Comparison of ENCODE assay signal across 25 cellular contexts in genomic region chr3:123141276-123141675, GRCh38.
DNase-seq lines count a peak whose midpoint lies in the region; ATAC-seq, FAIRE-seq and TF ChIP-seq lines count a peak whose summit lies in the region.
"Had no signal": no experiment of that assay in that cellular context is flagged by ENCODE, and none has a peak within 500 bp of the region (broad histone marks: within the 10 kb centered on the region; RNA-seq: fewer than 3 reads in every experiment).

No MANE protein-coding gene starts in this region.

- H4K8ac ChIP-seq in H1 (ENCODE audit: extremely low read depth, insufficient read depth, low read length) = 0 out of 2 replicates have a peak overlapping the region, but pooled peaks have one; percentile 15

- H3K36me3 Mint-ChIP-seq in activated CD4-positive, alpha-beta T cell treated with anti-CD3 and anti-CD28 coated beads, Interleukin-2, amount 10 ng/mL, durations not matched to agents 7 days and 5 days (ENCODE audit: low read depth) = peaks cover 5% of the 10 kb centered on the region
- H3K36me3 Mint-ChIP-seq in stimulated activated naive B cell treated with anti-CD40 and anti-IgM and Interleukin-4, amounts not matched to agents 10 μg/mL and 1 μg/mL and 100 μg/mL, for 72 hours = peaks cover 43 to 63% of the 10 kb centered on the region in 2 donors
- peaks cover 16% of the 10 kb centered on the region for H3K36me3 Mint-ChIP-seq in T-cell

- no peak for DNase-seq in activated CD4-positive, alpha-beta T cell treated with anti-CD3 and anti-CD28 coated beads, Interleukin-2, amount 10 ng/mL, durations not matched to agents 7 days and 5 days
- no peak for DNase-seq in activated CD4-positive, alpha-beta T cell treated with anti-CD3 and anti-CD28 coated beads, Interleukin-2, amount 50 U/mL, for 48 hours
- DNase-seq in H1 (ENCODE audit: low read depth in 1 of 2, low spot score in 2 of 2) (no peak), AML-193 (lab: John Stamatoyannopoulos, UW) (no peak), T-cell (no peak), NCI-H2196 treated with DMSO at 0.1 percent for 48 hours (lab: John Stamatoyannopoulos, UW; ENCODE audit: unreplicated experiment) (no peak)
- no peak for DNase-seq in stimulated activated naive B cell treated with anti-CD40 and anti-IgM and Interleukin-4, amounts not matched to agents 10 μg/mL and 1 μg/mL and 100 μg/mL, for 72 hours
- DNase-seq: Caco-2; CD4-positive, CD25-positive, alpha-beta regulatory T cell; CD8-positive, alpha-beta T cell; DMS 273 treated with DMSO at 0.1 percent for 48 hours; DMS79; EL; GDM1; GM23248; H9; HFFc6 had no signal

- no peak for TF ChIP-seq EP300 in H1 (IDR thresholded peaks at IDR 0.05; ENCODE audit: borderline replicate concordance in 1 of 2, low read depth in 2 of 2, low read length in 2 of 2)

- H3K79me1 ChIP-seq in H1 (ENCODE audit: low read depth, low read length) = no peaks in the 10 kb centered on the region

- no peak overlapping the region for H3K23ac ChIP-seq in H1 (ENCODE audit: insufficient read length)

- no peak for TF ChIP-seq POLR2A in H1 (IDR thresholded peaks at IDR 0.05; ENCODE audit: control extremely low read depth in 1 of 2, low read depth in 2 of 2, low read length in 2 of 2)

- peak overlapping the region; percentile 5 for H3K27ac Mint-ChIP-seq in activated CD4-positive, alpha-beta T cell treated with anti-CD3 and anti-CD28 coated beads, Interleukin-2, amount 10 ng/mL, durations not matched to agents 7 days and 5 days
- H3K27ac Mint-ChIP-seq in stimulated activated naive B cell treated with anti-CD40 and anti-IgM and Interleukin-4, amounts not matched to agents 10 μg/mL and 1 μg/mL and 100 μg/mL, for 72 hours = peak overlapping the region; percentile 20
- no peak overlapping the region for H3K27ac Mint-ChIP-seq in T-cell
- H3K27ac Mint-ChIP-seq: CD8-positive, alpha-beta T cell; HFFc6 had no signal

- peaks cover 6 to 10% (median 7%) of the 10 kb centered on the region in 4 experiments for H3K36me3 ChIP-seq in H1 (ENCODE audit: control insufficient read depth in 2 of 4, insufficient read depth in 4 of 4, low read length in 3 of 4)

- no peak for TF ChIP-seq RAD21 in H1 (IDR thresholded peaks at IDR 0.05 in 1 of 2, conservative IDR thresholded peaks at IDR 0.05 in 1 of 2; ENCODE audit: low read depth in 2 of 2, low read length in 2 of 2)

- no peak overlapping the region for H3K27ac ChIP-seq in H1 (ENCODE audit: low read depth, low read length)
- H3K27ac ChIP-seq: 22Rv1, C4-2B, GM23248 had no signal

- no peak overlapping the region for H3K4me2 ChIP-seq in H1 (ENCODE audit: insufficient read depth in 1 of 2, low read depth in 2 of 2, low read length in 2 of 2)

- H3K56ac ChIP-seq in H1 (replicated peaks; ENCODE audit: insufficient read length, low read depth, low read length) = no peak overlapping the region

- H3K4me1 ChIP-seq in H1 (replicated peaks in 1 of 4; ENCODE audit: control insufficient read depth in 3 of 4, insufficient read depth in 4 of 4, low read length in 3 of 4) = peaks cover 4 to 7% (median 6%) of the 10 kb centered on the region in 4 experiments; a peak in 5 of 7 replicates
- H3K4me1 ChIP-seq: Caco-2 had no signal

- no peak for TF ChIP-seq CTCF in H1 (IDR thresholded peaks at IDR 0.05; ENCODE audit: control extremely low read depth in 1 of 3, insufficient read depth in 1 of 3, low read depth in 1 of 3, low read length in 3 of 3)

- H4K20me1 ChIP-seq in H1 (replicated peaks in 1 of 2; ENCODE audit: control insufficient read depth in 1 of 2, insufficient read depth in 2 of 2, low read length in 2 of 2) = peaks cover 2 to 3% of the 10 kb centered on the region in 2 experiments

- no peaks in the 10 kb centered on the region for H3K4me1 Mint-ChIP-seq in activated CD4-positive, alpha-beta T cell treated with anti-CD3 and anti-CD28 coated beads, Interleukin-2, amount 10 ng/mL, durations not matched to agents 7 days and 5 days
- H3K4me1 Mint-ChIP-seq in stimulated activated naive B cell treated with anti-CD40 and anti-IgM and Interleukin-4, amounts not matched to agents 10 μg/mL and 1 μg/mL and 100 μg/mL, for 72 hours = no peaks in the 10 kb centered on the region
- H3K4me1 Mint-ChIP-seq in T-cell = no peaks in the 10 kb centered on the region
- H3K4me1 Mint-ChIP-seq: CD4-positive, CD25-positive, alpha-beta regulatory T cell had no signal

- no peak overlapping the region for H3K18ac ChIP-seq in H1 (ENCODE audit: extremely low read depth, low read length)

- no peak for FAIRE-seq in H1 (lab: Jason Lieb, UNC)
- FAIRE-seq: A204.1, D721Med, GM12878, GM19239 had no signal

- H3K27me3 ChIP-seq in H1 (replicated peaks in 1 of 4; ENCODE audit: control insufficient read depth in 3 of 4, extremely low read depth in 1 of 4, insufficient read depth in 3 of 4, low read length in 3 of 4) = no peaks in the 10 kb centered on the region
- H3K27me3 ChIP-seq: BE2C had no signal

- H4K91ac ChIP-seq in H1 (replicated peaks; ENCODE audit: insufficient read length, low read length) = no peak overlapping the region

- no peaks in the 10 kb centered on the region for H3K23me2 ChIP-seq in H1 (ENCODE audit: low read depth, low read length)

- no peak overlapping the region for H2BK15ac ChIP-seq in H1 (ENCODE audit: low read length)

- no peak overlapping the region for H3K14ac ChIP-seq in H1 (ENCODE audit: insufficient read length)

- H2AFZ ChIP-seq in H1 (ENCODE audit: low read length) = no peak overlapping the region
- H2AFZ ChIP-seq: GM23248 had no signal

- no peak for ATAC-seq in stimulated activated naive B cell treated with anti-CD40 and anti-IgM and Interleukin-4, amounts not matched to agents 10 μg/mL and 1 μg/mL and 100 μg/mL, for 72 hours (replicated peaks)
- ATAC-seq in T-cell (replicated peaks in 1 of 4) = no peak
- ATAC-seq: CD8-positive, alpha-beta T cell; GM12878; HCT116 had no signal

- no peak overlapping the region for H2BK20ac ChIP-seq in H1 (ENCODE audit: low read length)

- H3K4me3 Mint-ChIP-seq in activated CD4-positive, alpha-beta T cell treated with anti-CD3 and anti-CD28 coated beads, Interleukin-2, amount 10 ng/mL, durations not matched to agents 7 days and 5 days = no peak overlapping the region
- no peak overlapping the region for H3K4me3 Mint-ChIP-seq in stimulated activated naive B cell treated with anti-CD40 and anti-IgM and Interleukin-4, amounts not matched to agents 10 μg/mL and 1 μg/mL and 100 μg/mL, for 72 hours
- no peak overlapping the region for H3K4me3 Mint-ChIP-seq in T-cell
- H3K4me3 Mint-ChIP-seq: CD4-positive, CD25-positive, alpha-beta regulatory T cell; CD8-positive, alpha-beta T cell; H9; HFFc6 had no signal

- H3K9me3 Mint-ChIP-seq in activated CD4-positive, alpha-beta T cell treated with anti-CD3 and anti-CD28 coated beads, Interleukin-2, amount 10 ng/mL, durations not matched to agents 7 days and 5 days = no peaks in the 10 kb centered on the region
- H3K9me3 Mint-ChIP-seq in stimulated activated naive B cell treated with anti-CD40 and anti-IgM and Interleukin-4, amounts not matched to agents 10 μg/mL and 1 μg/mL and 100 μg/mL, for 72 hours = no peaks in the 10 kb centered on the region
- H3K9me3 Mint-ChIP-seq in T-cell = no peaks in the 10 kb centered on the region
- H3K9me3 Mint-ChIP-seq: CD8-positive, alpha-beta T cell; H9; HFFc6 had no signal

- no peak overlapping the region for H3K9ac ChIP-seq in H1 (replicated peaks in 1 of 4; ENCODE audit: extremely low read depth in 1 of 4, low read depth in 3 of 4, low read length in 3 of 4)
- H3K9ac ChIP-seq: GM23248 had no signal

- no peak overlapping the region for H3K4me3 ChIP-seq in H1 (ENCODE audit: extremely low read depth in 1 of 4, insufficient read depth in 2 of 4, low read depth in 3 of 4, low read length in 4 of 4)
- H3K4me3 ChIP-seq: GM12878, GM23248 had no signal

- H3K79me2 ChIP-seq in H1 (ENCODE audit: control insufficient read depth in 1 of 2, insufficient read depth in 2 of 2, low read length in 2 of 2) = no peaks in the 10 kb centered on the region

- no peak overlapping the region for H2BK120ac ChIP-seq in H1 (replicated peaks; ENCODE audit: low read depth, low read length)

- no peak overlapping the region for H2AK5ac ChIP-seq in H1 (ENCODE audit: low read depth, low read length)

- no peak overlapping the region for H4K5ac ChIP-seq in H1 (ENCODE audit: insufficient read length, low read depth, low read length)

- WGBS in H1 (ENCODE audit: extremely low coverage in 1 of 2, insufficient coverage in 1 of 2, insufficient read length in 1 of 2, insufficient replicate concordance in 2 of 2, low coverage in 1 of 2, low lambda C conversion rate in 2 of 2, missing lambda C conversion rate in 1 of 2), 2 experiments = 96% methylated on average over 5 of the region's 5 CpGs; no CpG with 5 or more reads in 1 of the 2 experiments

- no peak overlapping the region for H3K4ac ChIP-seq in H1 (replicated peaks; ENCODE audit: insufficient read length, low read depth, low read length)

- no peak overlapping the region for H2BK5ac ChIP-seq in H1 (ENCODE audit: low read depth, low read length)

- no peaks in the 10 kb centered on the region for H3K27me3 Mint-ChIP-seq in activated CD4-positive, alpha-beta T cell treated with anti-CD3 and anti-CD28 coated beads, Interleukin-2, amount 10 ng/mL, durations not matched to agents 7 days and 5 days
- H3K27me3 Mint-ChIP-seq in stimulated activated naive B cell treated with anti-CD40 and anti-IgM and Interleukin-4, amounts not matched to agents 10 μg/mL and 1 μg/mL and 100 μg/mL, for 72 hours = no peaks in the 10 kb centered on the region
- H3K27me3 Mint-ChIP-seq in T-cell = no peaks in the 10 kb centered on the region
- H3K27me3 Mint-ChIP-seq: CD4-positive, CD25-positive, alpha-beta regulatory T cell had no signal

- H2BK12ac ChIP-seq in H1 (ENCODE audit: low read depth, low read length) = no peak overlapping the region

- CTCF ChIA-PET in activated CD4-positive, alpha-beta T cell treated with anti-CD3 and anti-CD28 coated beads, Interleukin-2, amount 10 ng/mL, durations not matched to agents 7 days and 5 days (lab: Charles Lee) = no interaction called here
- CTCF ChIA-PET in H1 (lab: Charles Lee; ENCODE audit: partially characterized antibody) (interaction anchor here (0.8 to 1.2 kb wide), 6 partner anchors 10 to 97 kb away, joined by 3 to 6 read pairs (median 3); no protein-coding TSS in a partner anchor), T-cell (lab: Charles Lee) (no interaction called here)

- POLR2A ChIA-PET in activated CD4-positive, alpha-beta T cell treated with anti-CD3 and anti-CD28 coated beads, Interleukin-2, amount 10 ng/mL, durations not matched to agents 7 days and 5 days (lab: Charles Lee) = no interaction called here
- POLR2A ChIA-PET in H1 (lab: Charles Lee; ENCODE audit: partially characterized antibody) = interaction anchor here (0.8 kb wide), 1 partner anchor 9 kb away, joined by 3 read pairs; no protein-coding TSS in a partner anchor
- POLR2A ChIA-PET in T-cell (lab: Charles Lee) = interaction anchor here in 1 of 2 donors (0.5 kb wide), 1 partner anchor 83 kb away, joined by 6 read pairs; no protein-coding TSS in a partner anchor

- H3K9me3 ChIP-seq in H1 (ENCODE audit: insufficient read depth in 2 of 2, low read depth in 1 of 2, low read length in 1 of 2) = no peaks in the 10 kb centered on the region
- H3K9me3 ChIP-seq: BE2C, Caco-2 had no signal

TF ChIP-seq in H1, 55 proteins besides CTCF, POLR2A, EP300 and RAD21 (continues in another document):
- TF ChIP-seq CBX5 (IDR thresholded peaks at IDR 0.05; ENCODE audit: low read depth, low read length) (no peak), RXRA (IDR thresholded peaks at IDR 0.05; ENCODE audit: insufficient read depth, low read depth, low read length) (no peak), KDM5A (IDR thresholded peaks at IDR 0.05; ENCODE audit: low read length) (no peak)

Comparison
In these comparisons a context has a peak if more than half of its experiments do, and no peak if none do; other contexts are left out.
1. H3K27ac Mint-ChIP-seq: peak in activated CD4-positive, alpha-beta T cell treated with anti-CD3 and anti-CD28 coated beads, Interleukin-2, amount 10 ng/mL, durations not matched to agents 7 days and 5 days (single experiment) and stimulated activated naive B cell treated with anti-CD40 and anti-IgM and Interleukin-4, amounts not matched to agents 10 μg/mL and 1 μg/mL and 100 μg/mL, for 72 hours (single experiment); none in T-cell (0 of 2).